17 cellular contexts compared by ENCODE assay signal in genomic region chr5:138631204-138631928, GRCh38. TPM values are rescaled to one million over a fixed set of nuclear protein-coding genes. Genes with fewer than 3 reads are reported as not detected.
A peak's percentile ranks its signal among the peaks of the same experiment; 100 is the strongest.
DNase-seq lines count a peak whose midpoint lies in the region; ATAC-seq and TF ChIP-seq lines count a peak whose summit lies in the region.
"Had no signal": no experiment of that assay in that cellular context is flagged by ENCODE, and none has a peak within 500 bp of the region (broad histone marks: within the 10 kb centered on the region; RNA-seq: fewer than 3 reads in every experiment).

No MANE protein-coding gene starts in this region.

- ATAC-seq in RWPE2 (ENCODE audit: low read depth) (0 out of 3 replicates have a peak, but pooled peaks have one; percentile 20), HG03457 (IDR thresholded peaks at IDR 0.05; ENCODE audit: unreplicated experiment) (no peak)
- ATAC-seq in naive thymus-derived CD4-positive, alpha-beta T cell, result no peak
- ATAC-seq: CD8-positive, alpha-beta T cell; Panc1 had no signal

- TF ChIP-seq CTCF in RWPE2 (IDR thresholded peaks at IDR 0.05; ENCODE audit: poor library complexity, severe bottlenecking) (no peak), sigmoid colon (IDR thresholded peaks at IDR 0.05) (no peak)

- CTCF ChIA-PET in naive thymus-derived CD4-positive, alpha-beta T cell (lab: Charles Lee), result interaction anchor here (1.6 kb wide), 1 partner anchor 52 kb away, joined by 5 read pairs; no protein-coding TSS in a partner anchor

- H3K4me3 ChIP-seq in RWPE2 (ENCODE audit: severe bottlenecking) (no peak overlapping the region), sigmoid colon (no peak overlapping the region)
- no peak overlapping the region for H3K4me3 ChIP-seq in naive thymus-derived CD4-positive, alpha-beta T cell (ENCODE audit: low read length)

- DNase-seq in DMS 273 (lab: John Stamatoyannopoulos, UW; ENCODE audit: unreplicated experiment), result peak; percentile 21
- DNase-seq in DMS 273 treated with DMSO at 0.1 percent for 48 hours (lab: John Stamatoyannopoulos, UW), result no peak
- no peak for DNase-seq in RWPE2 (ENCODE audit: low spot score)
- peak; percentile 29 for DNase-seq in left kidney (ENCODE audit: low read depth, low spot score)
- peak; percentile 46 for DNase-seq in sigmoid colon
- DNase-seq in middle frontal gyrus (ENCODE audit: extremely low spot score, low spot score), result no peak
- DNase-seq in naive thymus-derived CD4-positive, alpha-beta T cell, result no peak
- DNase-seq: CD8-positive, alpha-beta T cell; GOT3; HFFc6; KG1; NCI-H1048; NCI-H2107; NCI-H748 treated with DMSO at 0.1 percent for 48 hours had no signal

- TF ChIP-seq POLR2A in sigmoid colon (IDR thresholded peaks at IDR 0.05), result no peak

- no peak overlapping the region for H3K27ac Mint-ChIP-seq in naive thymus-derived CD4-positive, alpha-beta T cell
- H3K27ac Mint-ChIP-seq: CD8-positive, alpha-beta T cell; HFFc6 had no signal

- POLR2A ChIA-PET in naive thymus-derived CD4-positive, alpha-beta T cell (lab: Charles Lee), result no interaction called here

- intact Hi-C loops in sigmoid colon (cut with DNase I), result loop anchor here (10.0 kb wide), 1 partner anchor 123 kb away; the partner anchor contains the start of gene CTNNA1
- intact Hi-C loops in naive thymus-derived CD4-positive, alpha-beta T cell (cut with micrococcal nuclease), result no loop called here

- TF ChIP-seq EP300 in sigmoid colon (IDR thresholded peaks at IDR 0.05), result no peak

- peaks cover 0 to 7% (median 0%) of the 10 kb centered on the region in 7 donors for H3K4me1 Mint-ChIP-seq in naive thymus-derived CD4-positive, alpha-beta T cell

- H3K27me3 Mint-ChIP-seq in naive thymus-derived CD4-positive, alpha-beta T cell, result peaks cover 47 to 58% (median 50%) of the 10 kb centered on the region in 5 donors

- peaks cover 0 to 5% (median 0%) of the 10 kb centered on the region in 11 donors for H3K9me3 Mint-ChIP-seq in naive thymus-derived CD4-positive, alpha-beta T cell
- H3K9me3 Mint-ChIP-seq: CD8-positive, alpha-beta T cell; HFFc6 had no signal

- WGBS in sigmoid colon, 2 donors, result 91 to 92% methylated on average over 4 of the region's 4 CpGs

- no peak overlapping the region for H3K4me3 Mint-ChIP-seq in naive thymus-derived CD4-positive, alpha-beta T cell
- H3K4me3 Mint-ChIP-seq: CD8-positive, alpha-beta T cell; HFFc6 had no signal

- H3K36me3 ChIP-seq in RWPE2 (ENCODE audit: low read depth) (no peaks in the 10 kb centered on the region), sigmoid colon (no peaks in the 10 kb centered on the region)
- H3K36me3 ChIP-seq in naive thymus-derived CD4-positive, alpha-beta T cell (ENCODE audit: control insufficient read depth in 2 of 3, insufficient read depth in 3 of 3, low read length in 3 of 3), result no peaks in the 10 kb centered on the region

- H3K27ac ChIP-seq in RWPE2 (ENCODE audit: poor library complexity, severe bottlenecking) (no peak overlapping the region), sigmoid colon (no peak overlapping the region)
- H3K27ac ChIP-seq in naive thymus-derived CD4-positive, alpha-beta T cell (ENCODE audit: low read depth, low read length), result no peak overlapping the region
- H3K27ac ChIP-seq: 22Rv1 had no signal

- no peaks in the 10 kb centered on the region for H3K36me3 Mint-ChIP-seq in naive thymus-derived CD4-positive, alpha-beta T cell
- H3K36me3 Mint-ChIP-seq: CD8-positive, alpha-beta T cell had no signal

- H3K27me3 ChIP-seq in RWPE2 (ENCODE audit: insufficient read depth, poor library complexity, severe bottlenecking), result no peaks in the 10 kb centered on the region
- no peaks in the 10 kb centered on the region for H3K27me3 ChIP-seq in sigmoid colon
- peaks cover 5 to 10% of the 10 kb centered on the region in 2 donors for H3K27me3 ChIP-seq in naive thymus-derived CD4-positive, alpha-beta T cell (ENCODE audit: control insufficient read depth in 2 of 2, insufficient read depth in 2 of 2, low read length in 2 of 2)

- H3K4me1 ChIP-seq in RWPE2 (ENCODE audit: insufficient read depth, poor library complexity, severe bottlenecking) (no peaks in the 10 kb centered on the region), sigmoid colon (peaks cover 0 to 26% (median 19%) of the 10 kb centered on the region in 4 donors)
- H3K4me1 ChIP-seq in naive thymus-derived CD4-positive, alpha-beta T cell (ENCODE audit: control insufficient read depth in 2 of 2, insufficient read depth in 2 of 2, low read length in 2 of 2), result no peaks in the 10 kb centered on the region

- H3K9me3 ChIP-seq in RWPE2 (ENCODE audit: severe bottlenecking) (no peaks in the 10 kb centered on the region), sigmoid colon (no peaks in the 10 kb centered on the region)
- H3K9me3 ChIP-seq in naive thymus-derived CD4-positive, alpha-beta T cell (ENCODE audit: control insufficient read depth in 2 of 3, low read length in 3 of 3), result no peaks in the 10 kb centered on the region

RNA-seq across cellular contexts. Expression of gene HSPA9, which starts 56.2 kb away (rescaled TPM):
- 100 to 1,000 TPM; 148 to 244 (median 192) TPM for total RNA-seq in sigmoid colon
- 100 to 1,000 TPM in 2 of 3 donors, 10 to 100 TPM in 1; 75.1 to 136 (median 101) TPM for polyA plus RNA-seq in sigmoid colon
- total RNA-seq in naive thymus-derived CD4-positive, alpha-beta T cell, result 100 to 1,000 TPM; 152 to 274 (median 185) TPM
- polyA plus RNA-seq in naive thymus-derived CD4-positive, alpha-beta T cell, result 100 to 1,000 TPM; 143 to 171 TPM

Comparison
In these comparisons a context has a peak if more than half of its experiments do, and no peak if none do; other contexts are left out.
1. DNase-seq: peak in DMS 273 (single experiment), left kidney (single experiment) and sigmoid colon (single experiment); none in DMS 273 treated with DMSO at 0.1 percent for 48 hours (single experiment), RWPE2 (single experiment), middle frontal gyrus (single experiment) and naive thymus-derived CD4-positive, alpha-beta T cell (0 of 9).